16 cellular contexts compared by ENCODE assay signal in genomic region chr10:68877482-68877881, GRCh38.
"Had no signal": no experiment of that assay in that cellular context is flagged by ENCODE, and none has a peak within 500 bp of the region (broad histone marks: within the 10 kb centered on the region; RNA-seq: fewer than 3 reads in every experiment).

No MANE protein-coding gene starts in this region.

- H3K4me3 ChIP-seq: left ventricle myocardium inferior, ovary, sigmoid colon, spleen had no signal

- H3K27me3 Mint-ChIP-seq: activated naive CD8-positive, alpha-beta T cell; effector memory CD8-positive, alpha-beta T cell had no signal

- H3K9me3 Mint-ChIP-seq: activated T-helper 1 cell treated with anti-CD3 and anti-CD28 coated beads, Interleukin-12 subunit alpha, Interleukin-12 subunit beta, Interleukin-2, Interleukin-4 antibody, amounts not matched to agents 30 ng/mL and 10 ng/mL and 1 ng/mL, durations not matched to agents 14 hours and 24 hours and 36 hours; dendritic cell treated with granulocyte-macrophage colony-stimulating factor and Interleukin-4, amounts not matched to agents 40 ng/mL and 50 ng/mL, for 4 days; effector memory CD8-positive, alpha-beta T cell; neural crest cell had no signal

- H3K4me3 Mint-ChIP-seq: activated naive CD8-positive, alpha-beta T cell; activated T-helper 1 cell treated with anti-CD3 and anti-CD28 coated beads, Interleukin-12 subunit alpha, Interleukin-12 subunit beta, Interleukin-2, Interleukin-4 antibody, amounts not matched to agents 30 ng/mL and 10 ng/mL and 1 ng/mL, durations not matched to agents 14 hours and 24 hours and 36 hours; dendritic cell treated with granulocyte-macrophage colony-stimulating factor and Interleukin-4, amounts not matched to agents 40 ng/mL and 50 ng/mL, for 4 days; effector memory CD8-positive, alpha-beta T cell; neural crest cell had no signal

- H3K4me1 ChIP-seq: left ventricle myocardium inferior, spleen had no signal

- H3K27ac ChIP-seq: left ventricle myocardium inferior, ovary, sigmoid colon, spleen had no signal

- H3K27ac Mint-ChIP-seq: activated naive CD8-positive, alpha-beta T cell; activated T-helper 1 cell treated with anti-CD3 and anti-CD28 coated beads, Interleukin-12 subunit alpha, Interleukin-12 subunit beta, Interleukin-2, Interleukin-4 antibody, amounts not matched to agents 30 ng/mL and 10 ng/mL and 1 ng/mL, durations not matched to agents 14 hours and 24 hours and 36 hours; dendritic cell treated with granulocyte-macrophage colony-stimulating factor and Interleukin-4, amounts not matched to agents 40 ng/mL and 50 ng/mL, for 4 days; effector memory CD8-positive, alpha-beta T cell had no signal

- H3K36me3 Mint-ChIP-seq: activated naive CD8-positive, alpha-beta T cell had no signal

- H3K36me3 ChIP-seq: left ventricle myocardium inferior, ovary, sigmoid colon, spleen, WERI-Rb-1 had no signal

- ATAC-seq: effector memory CD8-positive, alpha-beta T cell had no signal

- H3K9me3 ChIP-seq: left ventricle myocardium inferior, ovary, sigmoid colon, spleen had no signal

- H3K27me3 ChIP-seq: ovary, sigmoid colon, spleen had no signal

- DNase-seq: activated CD4-positive, alpha-beta T cell treated with anti-CD3 and anti-CD28 coated beads, Interleukin-2, amount 50 U/mL, for 4 hours; activated T-cell treated with anti-CD3 and anti-CD28 coated beads for 4 hours; effector memory CD8-positive, alpha-beta T cell; left ventricle myocardium inferior; mammary epithelial cell; ovary; sigmoid colon; spleen; stimulated activated CD8-positive, alpha-beta memory T cell treated with anti-CD3 and anti-CD28 coated beads, Interleukin-4, amount 100 ng/mL, for 48 hours; stimulated activated naive CD4-positive, alpha-beta T cell; T-helper 2 cell; WERI-Rb-1 had no signal
